In genomic region chr15:99706557-99707303, GRCh38 we compare ENCODE assay signal across 12 cellular contexts. TPM values are rescaled to one million over a fixed set of nuclear protein-coding genes. Genes with fewer than 3 reads are reported as not detected.
DNase-seq lines count a peak whose midpoint lies in the region; ATAC-seq and TF ChIP-seq lines count a peak whose summit lies in the region.
"Had no signal": no experiment of that assay in that cellular context is flagged by ENCODE, and none has a peak within 500 bp of the region (broad histone marks: within the 10 kb centered on the region; RNA-seq: fewer than 3 reads in every experiment).

No MANE protein-coding gene starts in this region.

- peaks cover 46% of the 10 kb centered on the region for H3K4me1 ChIP-seq in ACC112 (ENCODE audit: control insufficient read depth, insufficient read depth, low read length, unreplicated experiment)
- H3K4me1 ChIP-seq in adrenal gland (replicated peaks in 1 of 2), result peaks cover 11 to 33% of the 10 kb centered on the region in 2 donors
- peaks cover 4% of the 10 kb centered on the region for H3K4me1 ChIP-seq in endodermal cell (ENCODE audit: control insufficient read depth, insufficient read depth, low read length)

- ATAC-seq in naive thymus-derived CD8-positive, alpha-beta T cell, result peak; percentile 75 to 81
- ATAC-seq in HG03442 (IDR thresholded peaks at IDR 0.05; ENCODE audit: unreplicated experiment) (no peak), left lobe of liver (no peak)

- no peak for TF ChIP-seq POLR2A in adrenal gland (IDR thresholded peaks at IDR 0.05)

- H3K27me3 ChIP-seq in ACC112 (ENCODE audit: insufficient read depth, low read length) (no peaks in the 10 kb centered on the region), adrenal gland (no peaks in the 10 kb centered on the region), endodermal cell (ENCODE audit: control insufficient read depth, insufficient read depth, low read length, poor library complexity, severe bottlenecking) (no peaks in the 10 kb centered on the region)

- H3K4me3 Mint-ChIP-seq in HFFc6 (peak overlapping the region; percentile 85), endodermal cell (no peak overlapping the region)
- peak overlapping the region; percentile 82 for H3K4me3 Mint-ChIP-seq in activated naive CD8-positive, alpha-beta T cell
- H3K4me3 Mint-ChIP-seq in naive thymus-derived CD8-positive, alpha-beta T cell, result peak overlapping the region; percentile 67 to 85 (median 80)
- H3K4me3 Mint-ChIP-seq: naive B cell had no signal

- H3K9me3 ChIP-seq in adrenal gland (replicated peaks in 1 of 3), result no peaks in the 10 kb centered on the region
- no peaks in the 10 kb centered on the region for H3K9me3 ChIP-seq in endodermal cell (ENCODE audit: control insufficient read depth, low read length)

- H3K36me3 Mint-ChIP-seq in HFFc6 (ENCODE audit: low read depth) (0 out of 2 replicates have a peak, but pooled peaks cover 13% of the 10 kb centered on the region), endodermal cell (ENCODE audit: low read depth) (peaks cover 28% of the 10 kb centered on the region)
- H3K36me3 Mint-ChIP-seq in activated naive CD8-positive, alpha-beta T cell, result peaks cover 7% of the 10 kb centered on the region
- peaks cover 0 to 21% (median 2%) of the 10 kb centered on the region in 3 donors for H3K36me3 Mint-ChIP-seq in naive thymus-derived CD8-positive, alpha-beta T cell

- no peak overlapping the region for H3K9ac ChIP-seq in endodermal cell (ENCODE audit: extremely low read depth, low read length, poor library complexity, severe bottlenecking)

- POLR2A ChIA-PET in naive thymus-derived CD8-positive, alpha-beta T cell (lab: Charles Lee), result interaction anchor here (1.1 to 2.6 kb wide), 4 partner anchors 9 to 284 kb away, joined by 3 to 16 read pairs (median 3); partner anchors contain the start of gene LYSMD4

- H3K27ac Mint-ChIP-seq in HFFc6 (peak overlapping the region; percentile 79), endodermal cell (no peak overlapping the region)
- peak overlapping the region; percentile 91 for H3K27ac Mint-ChIP-seq in activated naive CD8-positive, alpha-beta T cell
- peak overlapping the region; percentile 58 to 94 (median 88) for H3K27ac Mint-ChIP-seq in naive thymus-derived CD8-positive, alpha-beta T cell

- H3K27me3 Mint-ChIP-seq in HFFc6 (ENCODE audit: insufficient read depth) (no peaks in the 10 kb centered on the region; the same call in none of the 2 replicates), endodermal cell (ENCODE audit: insufficient read depth) (no peaks in the 10 kb centered on the region)
- no peaks in the 10 kb centered on the region for H3K27me3 Mint-ChIP-seq in activated naive CD8-positive, alpha-beta T cell
- H3K27me3 Mint-ChIP-seq in naive thymus-derived CD8-positive, alpha-beta T cell, result no peaks in the 10 kb centered on the region
- H3K27me3 Mint-ChIP-seq: naive B cell had no signal

- H3K79me2 ChIP-seq in ACC112 (ENCODE audit: control insufficient read depth, insufficient read depth, low read length, unreplicated experiment), result no peaks in the 10 kb centered on the region

- H3K27ac ChIP-seq in ACC112 (ENCODE audit: low read depth, low read length) (peak overlapping the region; percentile 59), adrenal gland (no peak overlapping the region), endodermal cell (ENCODE audit: low read depth, low read length) (no peak overlapping the region)
- H3K27ac ChIP-seq: C4-2B had no signal

- 0 out of 2 replicates have a peak, but pooled peaks cover 5% of the 10 kb centered on the region for H3K36me3 ChIP-seq in ACC112 (ENCODE audit: insufficient read depth, low read length)
- H3K36me3 ChIP-seq in adrenal gland (replicated peaks in 1 of 2), result peaks cover 0 to 17% of the 10 kb centered on the region in 2 donors
- H3K36me3 ChIP-seq in endodermal cell (ENCODE audit: control insufficient read depth, insufficient read depth, low read length), result peaks cover 23% of the 10 kb centered on the region

- DNase-seq in HFFc6 (no peak), adrenal gland (no peak), endodermal cell (no peak), left lobe of liver (ENCODE audit: low spot score) (no peak)
- DNase-seq in naive thymus-derived CD8-positive, alpha-beta T cell, result peak in 7 of 10 donors; percentile 26 to 63 (median 41)
- DNase-seq: anterior cingulate cortex, naive B cell, NCI-H2171 had no signal

- 82 to 87% (median 86%) methylated on average over 10 of the region's 10 CpGs for WGBS in adrenal gland, 4 donors
- 91 to 94% methylated on average over 5 to 7 of the region's 10 CpGs for WGBS in endodermal cell (ENCODE audit: insufficient coverage in 1 of 2, insufficient read length in 1 of 2), 2 experiments

- TF ChIP-seq CTCF in HFFc6 (IDR thresholded peaks at IDR 0.05) (no peak), adrenal gland (IDR thresholded peaks at IDR 0.05) (no peak), endodermal cell (conservative IDR thresholded peaks at IDR 0.05) (no peak)

- H3K9me3 Mint-ChIP-seq in HFFc6 (no peaks in the 10 kb centered on the region), endodermal cell (no peaks in the 10 kb centered on the region)
- H3K9me3 Mint-ChIP-seq in activated naive CD8-positive, alpha-beta T cell (ENCODE audit: low read depth), result no peaks in the 10 kb centered on the region
- no peaks in the 10 kb centered on the region for H3K9me3 Mint-ChIP-seq in naive thymus-derived CD8-positive, alpha-beta T cell
- H3K9me3 Mint-ChIP-seq: naive B cell had no signal

- intact Hi-C loops in adrenal gland (cut with DNase I), result loop anchor here in 1 of 2 donors (5.0 kb wide), 3 partner anchors 144 to 434 kb away; no protein-coding TSS in a partner anchor

- H3K4me3 ChIP-seq in ACC112 (ENCODE audit: low read depth, low read length) (peak overlapping the region; percentile 58), adrenal gland (no peak overlapping the region), endodermal cell (ENCODE audit: low read length) (no peak overlapping the region)

- H2AFZ ChIP-seq in ACC112 (ENCODE audit: low read length, unreplicated experiment), result peak overlapping the region; percentile 13

- H3K4me1 Mint-ChIP-seq in HFFc6 (ENCODE audit: low read depth) (peaks cover 55% of the 10 kb centered on the region), endodermal cell (peaks cover 19% of the 10 kb centered on the region)
- H3K4me1 Mint-ChIP-seq in activated naive CD8-positive, alpha-beta T cell (ENCODE audit: low read depth), result peaks cover 60% of the 10 kb centered on the region
- peaks cover 24 to 65% (median 54%) of the 10 kb centered on the region in 4 donors for H3K4me1 Mint-ChIP-seq in naive thymus-derived CD8-positive, alpha-beta T cell

RNA-seq across cellular contexts. Expression of gene LYSMD4, which starts 26.5 kb away (rescaled TPM):
- total RNA-seq in HFFc6 (2021; fragmentation: NEBNext Ultra II Directional; extraction: Animal tissue kit (Norgen Biotek cat#: 25700)), result 1 to 10 TPM; 3.4 to 5.3 (median 4.4) TPM
- 10 to 100 TPM; 14.5 to 17.4 TPM for total RNA-seq in naive thymus-derived CD8-positive, alpha-beta T cell
- polyA plus RNA-seq in naive thymus-derived CD8-positive, alpha-beta T cell, result 1 to 10 TPM; 2.4 to 5.2 (median 3.8) TPM
- total RNA-seq in adrenal gland (1 to 10 TPM; 1.7 to 8.3 (median 6.2) TPM), endodermal cell (10 to 100 TPM in 1 of 2 donors, 1 to 10 TPM in 1; 8.9 to 12.6 TPM), left lobe of liver (3.3 TPM)
- polyA plus RNA-seq in adrenal gland, result 1 to 10 TPM; 3.6 to 8.4 (median 7.9) TPM
- polyA plus RNA-seq in endodermal cell (2013, experiment 1 of 2), result 11.5 TPM
- polyA plus RNA-seq in endodermal cell (2013, experiment 2 of 2), result 11.0 TPM

Comparison
In these comparisons a context has a peak if more than half of its experiments do, and no peak if none do; other contexts are left out.
1. DNase-seq: peak in naive thymus-derived CD8-positive, alpha-beta T cell (7 of 10); none in HFFc6 (single experiment), adrenal gland (0 of 7), endodermal cell (single experiment) and left lobe of liver (single experiment).
2. ATAC-seq: peak in naive thymus-derived CD8-positive, alpha-beta T cell (2 of 2); none in HG03442 (single experiment) and left lobe of liver (single experiment).